1 cellular context compared by ENCODE assay signal in the genomic region with DNA sequence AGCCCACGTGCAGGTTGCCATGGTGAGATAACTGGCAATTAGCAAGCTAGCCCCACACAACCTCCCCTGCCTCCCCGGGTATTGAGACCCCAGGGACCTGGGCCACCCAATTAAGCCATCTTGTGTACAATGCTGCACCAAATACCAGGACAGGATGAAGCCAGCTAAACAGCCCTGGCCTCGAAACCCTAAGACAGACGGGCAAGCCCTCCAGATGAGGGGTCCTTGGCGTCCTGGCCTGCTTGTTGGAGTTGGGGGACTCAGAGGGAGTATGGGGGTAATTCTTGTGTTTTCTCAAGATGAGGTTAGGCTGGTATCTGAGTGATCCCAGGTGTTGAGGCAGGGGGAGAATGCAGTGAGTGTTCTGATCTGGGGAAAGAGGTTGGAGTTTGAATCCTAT.
TF ChIP-seq lines count a peak whose summit lies in the region.

No MANE protein-coding gene starts in this region.

TF ChIP-seq in WTC11, 78 proteins besides CTCF, POLR2A, EP300 and RAD21 (continued from another document):
- TF ChIP-seq, protein P1, sequence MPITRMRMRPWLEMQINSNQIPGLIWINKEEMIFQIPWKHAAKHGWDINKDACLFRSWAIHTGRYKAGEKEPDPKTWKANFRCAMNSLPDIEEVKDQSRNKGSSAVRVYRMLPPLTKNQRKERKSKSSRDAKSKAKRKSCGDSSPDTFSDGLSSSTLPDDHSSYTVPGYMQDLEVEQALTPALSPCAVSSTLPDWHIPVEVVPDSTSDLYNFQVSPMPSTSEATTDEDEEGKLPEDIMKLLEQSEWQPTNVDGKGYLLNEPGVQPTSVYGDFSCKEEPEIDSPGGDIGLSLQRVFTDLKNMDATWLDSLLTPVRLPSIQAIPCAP (CRISPR knock-in tag; IDR thresholded peaks at IDR 0.05), result peak; percentile 84; the same call in 1 of the 2 replicates
- TF ChIP-seq EMX1 (CRISPR knock-in tag; IDR thresholded peaks at IDR 0.05) (peak; percentile 83), ZNF671 (CRISPR knock-in tag; IDR thresholded peaks at IDR 0.05) (peak; percentile 81), ETV6 (CRISPR knock-in tag; IDR thresholded peaks at IDR 0.05) (peak; percentile 86; the same call in 1 of the 2 replicates), SMAD3 (CRISPR knock-in tag; IDR thresholded peaks at IDR 0.05; ENCODE audit: borderline replicate concordance) (no peak), PRRX2 (CRISPR knock-in tag; IDR thresholded peaks at IDR 0.05) (peak; percentile 81), ZNF416 (CRISPR knock-in tag; IDR thresholded peaks at IDR 0.05) (peak; percentile 72; the same call in 1 of the 2 replicates)
- TF ChIP-seq, protein P2, sequence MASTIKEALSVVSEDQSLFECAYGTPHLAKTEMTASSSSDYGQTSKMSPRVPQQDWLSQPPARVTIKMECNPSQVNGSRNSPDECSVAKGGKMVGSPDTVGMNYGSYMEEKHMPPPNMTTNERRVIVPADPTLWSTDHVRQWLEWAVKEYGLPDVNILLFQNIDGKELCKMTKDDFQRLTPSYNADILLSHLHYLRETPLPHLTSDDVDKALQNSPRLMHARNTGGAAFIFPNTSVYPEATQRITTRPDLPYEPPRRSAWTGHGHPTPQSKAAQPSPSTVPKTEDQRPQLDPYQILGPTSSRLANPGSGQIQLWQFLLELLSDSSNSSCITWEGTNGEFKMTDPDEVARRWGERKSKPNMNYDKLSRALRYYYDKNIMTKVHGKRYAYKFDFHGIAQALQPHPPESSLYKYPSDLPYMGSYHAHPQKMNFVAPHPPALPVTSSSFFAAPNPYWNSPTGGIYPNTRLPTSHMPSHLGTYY (CRISPR knock-in tag; IDR thresholded peaks at IDR 0.05), result peak; percentile 12; the same call in 1 of the 2 replicates
- TF ChIP-seq, protein P3, sequence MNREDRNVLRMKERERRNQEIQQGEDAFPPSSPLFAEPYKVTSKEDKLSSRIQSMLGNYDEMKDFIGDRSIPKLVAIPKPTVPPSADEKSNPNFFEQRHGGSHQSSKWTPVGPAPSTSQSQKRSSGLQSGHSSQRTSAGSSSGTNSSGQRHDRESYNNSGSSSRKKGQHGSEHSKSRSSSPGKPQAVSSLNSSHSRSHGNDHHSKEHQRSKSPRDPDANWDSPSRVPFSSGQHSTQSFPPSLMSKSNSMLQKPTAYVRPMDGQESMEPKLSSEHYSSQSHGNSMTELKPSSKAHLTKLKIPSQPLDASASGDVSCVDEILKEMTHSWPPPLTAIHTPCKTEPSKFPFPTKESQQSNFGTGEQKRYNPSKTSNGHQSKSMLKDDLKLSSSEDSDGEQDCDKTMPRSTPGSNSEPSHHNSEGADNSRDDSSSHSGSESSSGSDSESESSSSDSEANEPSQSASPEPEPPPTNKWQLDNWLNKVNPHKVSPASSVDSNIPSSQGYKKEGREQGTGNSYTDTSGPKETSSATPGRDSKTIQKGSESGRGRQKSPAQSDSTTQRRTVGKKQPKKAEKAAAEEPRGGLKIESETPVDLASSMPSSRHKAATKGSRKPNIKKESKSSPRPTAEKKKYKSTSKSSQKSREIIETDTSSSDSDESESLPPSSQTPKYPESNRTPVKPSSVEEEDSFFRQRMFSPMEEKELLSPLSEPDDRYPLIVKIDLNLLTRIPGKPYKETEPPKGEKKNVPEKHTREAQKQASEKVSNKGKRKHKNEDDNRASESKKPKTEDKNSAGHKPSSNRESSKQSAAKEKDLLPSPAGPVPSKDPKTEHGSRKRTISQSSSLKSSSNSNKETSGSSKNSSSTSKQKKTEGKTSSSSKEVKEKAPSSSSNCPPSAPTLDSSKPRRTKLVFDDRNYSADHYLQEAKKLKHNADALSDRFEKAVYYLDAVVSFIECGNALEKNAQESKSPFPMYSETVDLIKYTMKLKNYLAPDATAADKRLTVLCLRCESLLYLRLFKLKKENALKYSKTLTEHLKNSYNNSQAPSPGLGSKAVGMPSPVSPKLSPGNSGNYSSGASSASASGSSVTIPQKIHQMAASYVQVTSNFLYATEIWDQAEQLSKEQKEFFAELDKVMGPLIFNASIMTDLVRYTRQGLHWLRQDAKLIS (CRISPR knock-in tag; IDR thresholded peaks at IDR 0.05; ENCODE audit: borderline replicate concordance), result no peak
- TF ChIP-seq, protein P4, sequence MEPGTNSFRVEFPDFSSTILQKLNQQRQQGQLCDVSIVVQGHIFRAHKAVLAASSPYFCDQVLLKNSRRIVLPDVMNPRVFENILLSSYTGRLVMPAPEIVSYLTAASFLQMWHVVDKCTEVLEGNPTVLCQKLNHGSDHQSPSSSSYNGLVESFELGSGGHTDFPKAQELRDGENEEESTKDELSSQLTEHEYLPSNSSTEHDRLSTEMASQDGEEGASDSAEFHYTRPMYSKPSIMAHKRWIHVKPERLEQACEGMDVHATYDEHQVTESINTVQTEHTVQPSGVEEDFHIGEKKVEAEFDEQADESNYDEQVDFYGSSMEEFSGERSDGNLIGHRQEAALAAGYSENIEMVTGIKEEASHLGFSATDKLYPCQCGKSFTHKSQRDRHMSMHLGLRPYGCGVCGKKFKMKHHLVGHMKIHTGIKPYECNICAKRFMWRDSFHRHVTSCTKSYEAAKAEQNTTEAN (CRISPR knock-in tag; IDR thresholded peaks at IDR 0.05), result no peak
